ENCODE assay signal across 8 cellular contexts in genomic region chr10:22230331-22230833, GRCh38. TPM values are rescaled to one million over a fixed set of nuclear protein-coding genes. Genes with fewer than 3 reads are reported as not detected.
DNase-seq lines count a peak whose midpoint lies in the region; ATAC-seq and TF ChIP-seq lines count a peak whose summit lies in the region.

No MANE protein-coding gene starts in this region.

- peaks cover 0 to 4% of the 10 kb centered on the region in 2 donors for H3K36me3 Mint-ChIP-seq in activated naive CD4-positive, alpha-beta T cell treated with anti-CD3 and anti-CD28 coated beads, Interleukin-2, amount 50 U/mL, for 72 hours

- H3K27me3 ChIP-seq in left ventricle myocardium inferior (ENCODE audit: low read depth) = no peaks in the 10 kb centered on the region

- intact Hi-C loops in left ventricle myocardium inferior (cut with micrococcal nuclease) = no loop called here

- H3K36me3 ChIP-seq in left ventricle myocardium inferior = no peaks in the 10 kb centered on the region

- POLR2A ChIA-PET in HEK293T (lab: Yijun Ruan, JAX) = interaction anchor here (0.6 to 3.9 kb wide), 2 partner anchors 26 to 85 kb away, joined by 4 to 50 read pairs; partner anchors contain the start of gene COMMD3

- peaks cover 13% of the 10 kb centered on the region for H3K4me1 ChIP-seq in left ventricle myocardium inferior

- peak overlapping the region; percentile 82 for H3K4me3 ChIP-seq in left ventricle myocardium inferior

- ATAC-seq in activated naive CD4-positive, alpha-beta T cell treated with anti-CD3 and anti-CD28 coated beads, Interleukin-2, amount 50 U/mL, for 72 hours = peak; percentile 55 to 59
- no peak for ATAC-seq in HG03354 (IDR thresholded peaks at IDR 0.05; ENCODE audit: poor library complexity, severe bottlenecking, unreplicated experiment)

- no peak for TF ChIP-seq CTCF in left ventricle myocardium inferior (IDR thresholded peaks at IDR 0.05; ENCODE audit: borderline replicate concordance)

- H3K27ac ChIP-seq in left ventricle myocardium inferior (replicated peaks) = peak overlapping the region; percentile 97

- peak overlapping the region in 1 of 2 donors; percentile 98 for H3K27ac Mint-ChIP-seq in activated naive CD4-positive, alpha-beta T cell treated with anti-CD3 and anti-CD28 coated beads, Interleukin-2, amount 50 U/mL, for 72 hours

- DNase-seq in Caki2 (ENCODE audit: low read depth) = peak; percentile 68
- DNase-seq in HEK293T (ENCODE audit: extremely low spot score) = peak; percentile 45
- DNase-seq in NCI-H774 (lab: John Stamatoyannopoulos, UW) = peak; percentile 75
- no peak for DNase-seq in activated naive CD4-positive, alpha-beta T cell treated with anti-CD3 and anti-CD28 coated beads, Interleukin-2, amount 50 U/mL, for 72 hours (ENCODE audit: low spot score in 2 of 2)
- no peak for DNase-seq in left ventricle myocardium inferior
- DNase-seq in renal cortical epithelial cell (ENCODE audit: low read depth) = peak; percentile 36
- no peak for DNase-seq in activated effector memory CD4-positive, alpha-beta T cell treated with anti-CD3 and anti-CD28 coated beads, Interleukin-2, amount 50 U/mL, for 16 hours

- CTCF ChIA-PET in HEK293T (lab: Yijun Ruan, JAX) = interaction anchor here (0.6 kb wide), 1 partner anchor 576 kb away, joined by 3 read pairs; no protein-coding TSS in a partner anchor

- H3K9me3 Mint-ChIP-seq in activated naive CD4-positive, alpha-beta T cell treated with anti-CD3 and anti-CD28 coated beads, Interleukin-2, amount 50 U/mL, for 72 hours = no peaks in the 10 kb centered on the region

- in situ Hi-C loops in Caki2 (cut with HindIII; ENCODE audit: low pct_unique_long_range_greater_than_20kb, low sequenced_read_pairs) = no loop called here

- no peaks in the 10 kb centered on the region for H3K9me3 ChIP-seq in left ventricle myocardium inferior (replicated peaks)

TF ChIP-seq in HEK293T, 16 proteins besides CTCF, POLR2A, EP300 and RAD21:
- no peak for TF ChIP-seq FOXA1 (IDR thresholded peaks at IDR 0.05)
- TF ChIP-seq L3MBTL2 (conservative IDR thresholded peaks at IDR 0.05) = peak; percentile 90
- no peak for TF ChIP-seq CTBP1 (IDR thresholded peaks at IDR 0.05; ENCODE audit: borderline replicate concordance)
- peak; percentile 58 for TF ChIP-seq FOXM1 (IDR thresholded peaks at IDR 0.05; ENCODE audit: borderline replicate concordance)
- peak; percentile 15; the same call in 1 of the 2 replicates for TF ChIP-seq ELF4 (IDR thresholded peaks at IDR 0.05)
- TF ChIP-seq SUZ12 (IDR thresholded peaks at IDR 0.05) = no peak
- TF ChIP-seq FOXK2 (IDR thresholded peaks at IDR 0.05) = no peak
- TF ChIP-seq PKNOX1 (IDR thresholded peaks at IDR 0.05) = peak; percentile 93
- TF ChIP-seq LEF1 (IDR thresholded peaks at IDR 0.05; ENCODE audit: borderline replicate concordance) = no peak

RNA-seq across cellular contexts. Expression of gene EBLN1, which starts 12.6 kb away (rescaled TPM):
- total RNA-seq in Caki2 (2014; rRNA removed; shearing (Covaris generic); ENCODE audit: low replicate concordance) = not detected in 2 replicates
- total RNA-seq in activated naive CD4-positive, alpha-beta T cell treated with anti-CD3 and anti-CD28 coated beads, Interleukin-2, amount 50 U/mL, for 72 hours = not detected
- total RNA-seq in left ventricle myocardium inferior (not detected), renal cortical epithelial cell (not detected in 2 replicates)

Comparison
In these comparisons a context has a peak if more than half of its experiments do, and no peak if none do; other contexts are left out.
1. DNase-seq: peak in Caki2 (single experiment), HEK293T (single experiment), NCI-H774 (single experiment) and renal cortical epithelial cell (single experiment); none in activated naive CD4-positive, alpha-beta T cell treated with anti-CD3 and anti-CD28 coated beads, Interleukin-2, amount 50 U/mL, for 72 hours (0 of 2), left ventricle myocardium inferior (single experiment) and activated effector memory CD4-positive, alpha-beta T cell treated with anti-CD3 and anti-CD28 coated beads, Interleukin-2, amount 50 U/mL, for 16 hours (single experiment).